In the genomic region with DNA sequence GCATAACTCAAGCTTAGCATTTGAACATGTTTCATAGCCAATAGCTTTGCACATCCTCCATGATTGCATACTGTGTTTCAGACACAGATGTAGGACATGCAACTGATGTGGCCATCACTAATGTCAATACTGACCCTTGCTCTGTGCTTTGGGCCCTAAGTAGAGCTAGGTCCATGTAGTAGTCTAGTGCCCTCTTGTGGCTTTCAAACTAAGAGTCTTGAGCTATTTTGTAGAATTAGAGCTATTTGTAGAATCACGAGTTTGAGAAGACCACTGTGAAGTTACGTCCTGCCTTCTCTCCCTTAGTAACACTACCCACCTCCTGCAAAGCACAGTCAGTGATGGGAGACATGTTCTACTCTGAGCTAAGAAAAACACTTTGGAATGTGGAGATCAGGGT, we compare ENCODE assay signal across 8 cellular contexts.
A peak's percentile ranks its signal among the peaks of the same experiment; 100 is the strongest.
DNase-seq lines count a peak whose midpoint lies in the region; TF ChIP-seq lines count a peak whose summit lies in the region.

No MANE protein-coding gene starts in this region.

- H3K79me1 ChIP-seq in neuronal stem cell (ENCODE audit: low read depth, low read length), result no peaks in the 10 kb centered on the region

- H3K9me3 ChIP-seq in neuronal stem cell (replicated peaks in 1 of 2; ENCODE audit: control insufficient read depth in 2 of 2, insufficient read depth in 1 of 2, low read depth in 1 of 2, low read length in 2 of 2), result peaks cover 0 to 1% of the 10 kb centered on the region in 2 donors

- H3K4me3 Mint-ChIP-seq in HFFc6, result no peak overlapping the region

- H3K4me3 ChIP-seq in epithelial cell of proximal tubule (ENCODE audit: low read depth, low read length) (no peak overlapping the region), neuronal stem cell (ENCODE audit: low read length in 2 of 2) (no peak overlapping the region)

- no peak overlapping the region for H3K14ac ChIP-seq in neuronal stem cell (ENCODE audit: low read length)

- no CpG with 5 or more reads among the region's 2 CpGs for WGBS in neuronal stem cell (ENCODE audit: extremely low coverage in 2 of 2, insufficient read length in 2 of 2, insufficient replicate concordance in 1 of 2), 2 donors

- H3K4me2 ChIP-seq in neuronal stem cell (ENCODE audit: insufficient read depth, low read length, poor library complexity, severe bottlenecking), result no peak overlapping the region

- H2AFZ ChIP-seq in neuronal stem cell (ENCODE audit: low read length), result no peak overlapping the region

- H3K27ac ChIP-seq in C4-2B, result no peak overlapping the region
- no peak overlapping the region for H3K27ac ChIP-seq in neuronal stem cell (replicated peaks; ENCODE audit: low read length)

- TF ChIP-seq CTCF in C4-2B (conservative IDR thresholded peaks at IDR 0.05), result peak; percentile 68
- peak; percentile 86 for TF ChIP-seq CTCF in HFFc6 (IDR thresholded peaks at IDR 0.05)
- peak; percentile 88 for TF ChIP-seq CTCF in epithelial cell of proximal tubule (conservative IDR thresholded peaks at IDR 0.05; ENCODE audit: low read depth, low read length)

- H2BK120ac ChIP-seq in neuronal stem cell (ENCODE audit: low read depth, low read length), result no peak overlapping the region

- peaks cover 10% of the 10 kb centered on the region for H3K36me3 Mint-ChIP-seq in HFFc6 (ENCODE audit: low read depth)

- H2BK5ac ChIP-seq in neuronal stem cell (ENCODE audit: low read length), result no peak overlapping the region

- no peak overlapping the region for H3K23ac ChIP-seq in neuronal stem cell (ENCODE audit: low read depth, low read length, poor library complexity)

- H2BK12ac ChIP-seq in neuronal stem cell (ENCODE audit: low read length), result no peak overlapping the region

- no peak overlapping the region for H3K27ac Mint-ChIP-seq in HFFc6

- no peak overlapping the region for H3K4ac ChIP-seq in neuronal stem cell (ENCODE audit: low read length)

- H4K91ac ChIP-seq in neuronal stem cell (ENCODE audit: low read depth, low read length, poor library complexity), result no peak overlapping the region

- H3K9ac ChIP-seq in neuronal stem cell (ENCODE audit: low read depth, low read length, poor library complexity), result no peak overlapping the region

- no peaks in the 10 kb centered on the region; the same call in 1 of the 2 replicates for H3K9me3 Mint-ChIP-seq in HFFc6

- no peaks in the 10 kb centered on the region for H3K27me3 ChIP-seq in neuronal stem cell (ENCODE audit: control insufficient read depth in 3 of 3, insufficient read depth in 3 of 3, low read depth in 1 of 3, low read length in 3 of 3)

- H3K18ac ChIP-seq in neuronal stem cell (ENCODE audit: low read length), result no peak overlapping the region

- peaks cover 38% of the 10 kb centered on the region for H3K4me1 Mint-ChIP-seq in HFFc6 (ENCODE audit: low read depth)

- H3K36me3 ChIP-seq in neuronal stem cell (replicated peaks in 1 of 2; ENCODE audit: control insufficient read depth in 2 of 2, insufficient read depth in 2 of 2, low read length in 2 of 2), result no peaks in the 10 kb centered on the region

- peaks cover 7 to 14% of the 10 kb centered on the region in 2 donors for H3K4me1 ChIP-seq in neuronal stem cell (ENCODE audit: control insufficient read depth in 2 of 2, insufficient read depth in 1 of 2, low read depth in 1 of 2, low read length in 2 of 2)

- H4K8ac ChIP-seq in neuronal stem cell (ENCODE audit: low read depth, low read length), result no peak overlapping the region

- no peak overlapping the region for H2BK15ac ChIP-seq in neuronal stem cell (ENCODE audit: low read length)

- no peak overlapping the region for H2AK5ac ChIP-seq in neuronal stem cell (ENCODE audit: low read depth, low read length)

- DNase-seq in HFFc6 (peak; percentile 32), NOMO-1 treated with dmso at 0.1 percent for 144 hours (lab: John Stamatoyannopoulos, UW; ENCODE audit: unreplicated experiment) (peak; percentile 13), epithelial cell of proximal tubule (ENCODE audit: low read depth) (peak; percentile 37), neuronal stem cell (ENCODE audit: low spot score) (peak; percentile 42), cerebellar nuclear complex (lab: John Stamatoyannopoulos, UW) (no peak), OCI-M2 (lab: John Stamatoyannopoulos, UW; ENCODE audit: unreplicated experiment) (no peak), T-helper 2 cell (no peak)

- peaks cover 2% of the 10 kb centered on the region; the same call in 1 of the 2 replicates for H3K27me3 Mint-ChIP-seq in HFFc6 (ENCODE audit: insufficient read depth)

Comparison
In these comparisons a context has a peak if more than half of its experiments do, and no peak if none do; other contexts are left out.
1. DNase-seq: peak in HFFc6 (single experiment), NOMO-1 treated with dmso at 0.1 percent for 144 hours (single experiment), epithelial cell of proximal tubule (single experiment) and neuronal stem cell (single experiment); none in cerebellar nuclear complex (0 of 2), OCI-M2 (single experiment) and T-helper 2 cell (0 of 5).
2. Peak in every context shown above with its lines, with median percentiles within 50 percentile points of each other: CTCF ChIP-seq.